Comparison of ENCODE assay signal across 9 cellular contexts in genomic region chr21:18244721-18245486, GRCh38. TPM values are rescaled to one million over a fixed set of nuclear protein-coding genes. Genes with fewer than 3 reads are reported as not detected.
DNase-seq lines count a peak whose midpoint lies in the region; ATAC-seq, FAIRE-seq and TF ChIP-seq lines count a peak whose summit lies in the region.
"Had no signal": no experiment of that assay in that cellular context is flagged by ENCODE, and none has a peak within 500 bp of the region (broad histone marks: within the 10 kb centered on the region; RNA-seq: fewer than 3 reads in every experiment).

A gene with protein sequence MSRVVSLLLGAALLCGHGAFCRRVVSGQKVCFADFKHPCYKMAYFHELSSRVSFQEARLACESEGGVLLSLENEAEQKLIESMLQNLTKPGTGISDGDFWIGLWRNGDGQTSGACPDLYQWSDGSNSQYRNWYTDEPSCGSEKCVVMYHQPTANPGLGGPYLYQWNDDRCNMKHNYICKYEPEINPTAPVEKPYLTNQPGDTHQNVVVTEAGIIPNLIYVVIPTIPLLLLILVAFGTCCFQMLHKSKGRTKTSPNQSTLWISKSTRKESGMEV (plus strand): TSS chr21:18244833. CDS start chr21:18245224, 391 bp downstream.

- H2AFZ ChIP-seq in astrocyte (ENCODE audit: low read depth, low read length) = peak within 1 kb of the TSS; percentile 78

- H3K27me3 Mint-ChIP-seq in astrocyte (ENCODE audit: low read depth, unreplicated experiment) = peaks cover 44% of the 10 kb centered on the region

- no peaks in the 10 kb centered on the region for H3K79me2 ChIP-seq in astrocyte (ENCODE audit: insufficient read depth, low read length)

- no peaks in the 10 kb centered on the region for H3K9me3 ChIP-seq in ES-I3 (ENCODE audit: control insufficient read depth, insufficient read depth, low read length)
- no peaks in the 10 kb centered on the region for H3K9me3 ChIP-seq in astrocyte (ENCODE audit: insufficient read depth, low read depth, low read length)
- H3K9me3 ChIP-seq in iPS-20b (ENCODE audit: insufficient read depth, low read depth, low read length) = no peaks in the 10 kb centered on the region

- H3K27ac ChIP-seq in astrocyte (ENCODE audit: low read depth, low read length) = no peak within 1 kb of the TSS
- H3K27ac ChIP-seq in iPS-20b (ENCODE audit: low read length) = no peak within 1 kb of the TSS

- no peak for FAIRE-seq in astrocyte (lab: Jason Lieb, UNC)

- no peak for ATAC-seq in HG03135 (IDR thresholded peaks at IDR 0.05; ENCODE audit: unreplicated experiment)
- no peak for ATAC-seq in HG03280 (IDR thresholded peaks at IDR 0.05; ENCODE audit: unreplicated experiment)

- TF ChIP-seq CTCF in astrocyte (IDR thresholded peaks at IDR 0.05; ENCODE audit: insufficient read depth, low read depth, low read length) (no peak), retinal pigment epithelial cell (conservative IDR thresholded peaks at IDR 0.05; ENCODE audit: low read depth, low read length) (no peak)

- no peaks in the 10 kb centered on the region for H3K36me3 Mint-ChIP-seq in astrocyte (ENCODE audit: low read depth, unreplicated experiment)

- H3K27ac Mint-ChIP-seq in astrocyte (ENCODE audit: unreplicated experiment) = no peak within 1 kb of the TSS

- no peaks in the 10 kb centered on the region for H3K36me3 ChIP-seq in ES-I3 (ENCODE audit: insufficient read depth, low read length)
- no peaks in the 10 kb centered on the region for H3K36me3 ChIP-seq in astrocyte (ENCODE audit: insufficient read depth, low read length)
- no peaks in the 10 kb centered on the region for H3K36me3 ChIP-seq in iPS-20b (ENCODE audit: insufficient read depth, low read depth, low read length)

- no peak for DNase-seq in astrocyte (ENCODE audit: low read depth)
- no peak for DNase-seq in retinal pigment epithelial cell (ENCODE audit: low read depth)
- no peak for DNase-seq in putamen (ENCODE audit: low spot score)
- DNase-seq in RKO (ENCODE audit: low spot score) = no peak
- DNase-seq: activated gamma-delta T cell treated with Interleukin-2 at 50 U/mL for 16 hours had no signal

- H3K4me3 ChIP-seq in astrocyte (ENCODE audit: insufficient read depth, low read depth, low read length) (peak within 1 kb of the TSS; percentile 39), iPS-20b (ENCODE audit: low read length) (peak within 1 kb of the TSS; percentile 71), retinal pigment epithelial cell (ENCODE audit: low read length) (peak within 1 kb of the TSS; percentile 59)

- no peaks in the 10 kb centered on the region for H3K9me3 Mint-ChIP-seq in astrocyte (ENCODE audit: unreplicated experiment)

- no peaks in the 10 kb centered on the region for H3K4me1 ChIP-seq in ES-I3 (ENCODE audit: insufficient read depth, low read length)
- no peaks in the 10 kb centered on the region for H3K4me1 ChIP-seq in astrocyte (ENCODE audit: insufficient read depth, low read length)
- no peaks in the 10 kb centered on the region for H3K4me1 ChIP-seq in iPS-20b (ENCODE audit: insufficient read depth, low read length)

- H3K4me2 ChIP-seq in astrocyte (ENCODE audit: low read length) = peak within 1 kb of the TSS; percentile 80

- peaks cover 4% of the 10 kb centered on the region for H3K4me1 Mint-ChIP-seq in astrocyte (ENCODE audit: low read depth, unreplicated experiment)

- peaks cover 13% of the 10 kb centered on the region for H3K27me3 ChIP-seq in astrocyte (ENCODE audit: insufficient read depth, low read length)
- H3K27me3 ChIP-seq in iPS-20b (ENCODE audit: insufficient read depth, low read length) = peaks cover 58% of the 10 kb centered on the region

- H4K20me1 ChIP-seq in astrocyte (ENCODE audit: insufficient read depth, low read length) = no peaks in the 10 kb centered on the region

- H3K4me3 Mint-ChIP-seq in astrocyte (ENCODE audit: unreplicated experiment) = peak within 1 kb of the TSS; percentile 79

- H3K9ac ChIP-seq in ES-I3 (ENCODE audit: low read depth, low read length) = peak within 1 kb of the TSS; percentile 39; the same call in 1 of the 2 replicates
- peak within 1 kb of the TSS; percentile 52 for H3K9ac ChIP-seq in astrocyte (ENCODE audit: low read length)
- H3K9ac ChIP-seq in iPS-20b (ENCODE audit: low read depth, low read length) = peak within 1 kb of the TSS; percentile 23; the same call in 1 of the 2 replicates

RNA-seq across cellular contexts. Expression of the gene that starts here (rescaled TPM):
- 0.36 and 0.38 TPM in 2 replicates for total RNA-seq in astrocyte
